15 cellular contexts compared by ENCODE assay signal in the genomic region with DNA sequence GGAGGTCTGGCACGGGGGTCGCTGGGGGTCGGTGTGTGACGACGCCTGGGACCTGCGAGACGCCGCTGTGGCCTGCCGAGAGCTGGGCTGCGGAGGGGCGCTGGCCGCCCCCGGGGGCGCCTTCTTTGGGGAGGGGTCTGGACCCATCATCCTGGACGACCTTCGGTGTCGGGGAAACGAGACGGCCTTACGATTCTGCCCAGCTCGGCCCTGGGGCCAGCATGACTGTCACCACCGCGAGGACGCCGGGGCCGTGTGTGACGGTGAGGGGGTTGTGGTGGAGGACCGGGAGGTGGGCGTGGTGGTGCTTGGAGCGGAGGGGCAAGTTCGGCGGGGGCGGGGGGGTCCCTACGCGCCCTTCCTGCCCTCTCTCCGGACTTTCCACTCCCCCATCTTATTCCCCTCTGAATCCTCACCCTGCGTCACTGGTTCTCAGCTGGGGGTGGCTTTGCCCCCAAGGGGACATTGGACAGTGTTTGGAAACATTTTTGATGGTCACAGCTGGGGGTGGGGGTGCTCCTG. TPM values are rescaled to one million over a fixed set of nuclear protein-coding genes. Genes with fewer than 3 reads are reported as not detected.
A peak's percentile ranks its signal among the peaks of the same experiment; 100 is the strongest.
DNase-seq lines count a peak whose midpoint lies in the region; ATAC-seq and TF ChIP-seq lines count a peak whose summit lies in the region.
"Had no signal": no experiment of that assay in that cellular context is flagged by ENCODE, and none has a peak within 500 bp of the region (broad histone marks: within the 10 kb centered on the region; RNA-seq: fewer than 3 reads in every experiment).

No MANE protein-coding gene starts in this region.

- TF ChIP-seq EP300 in ovary (IDR thresholded peaks at IDR 0.05), result no peak

- H3K27ac ChIP-seq in ovary (peak overlapping the region; percentile 89 to 94), upper lobe of right lung (peak overlapping the region; percentile 58)
- H3K27ac ChIP-seq: HL-60, SK-N-MC, VCaP had no signal

- H3K4me3 ChIP-seq in WI38 (ENCODE audit: low read depth, low read length) (peak overlapping the region; percentile 28), fibroblast of pulmonary artery (replicated peaks; ENCODE audit: low read depth, low read length) (peak overlapping the region; percentile 65), ovary (peak overlapping the region; percentile 39), upper lobe of right lung (no peak overlapping the region)
- H3K4me3 ChIP-seq: SK-N-MC had no signal

- H3K36me3 ChIP-seq in ovary (no peaks in the 10 kb centered on the region), upper lobe of right lung (no peaks in the 10 kb centered on the region)
- H3K36me3 ChIP-seq: pancreas had no signal

- H3K4me1 ChIP-seq in ovary (ENCODE audit: insufficient read depth), result peaks cover 8% of the 10 kb centered on the region
- no peaks in the 10 kb centered on the region for H3K4me1 ChIP-seq in upper lobe of right lung
- H3K4me1 ChIP-seq: pancreas had no signal

- ATAC-seq in upper lobe of right lung, result no peak

- intact Hi-C loops in ovary (cut with DNase I), result no loop called here
- intact Hi-C loops in upper lobe of right lung (cut with DNase I), result no loop called here

- H3K27me3 ChIP-seq in ovary (no peaks in the 10 kb centered on the region), upper lobe of right lung (peaks cover 6% of the 10 kb centered on the region)

- DNase-seq in fibroblast of pulmonary artery (ENCODE audit: low read depth) (peak; percentile 48), ovary (peak in 4 of 5 donors; percentile 53 to 69 (median 63)), upper lobe of right lung (no peak), HuH-7 (ENCODE audit: low spot score) (no peak), EL (no peak), activated gamma-delta T cell treated with Interleukin-2 at 50 U/mL for 16 hours (no peak)
- DNase-seq: activated naive CD4-positive, alpha-beta T cell treated with anti-CD3 and anti-CD28 coated beads, Interleukin-2, amount 10 ng/mL, durations not matched to agents 7 days and 5 days; central memory CD4-positive, alpha-beta T cell; NK-92 treated with Interleukin-12 subunit alpha and Interleukin-12 subunit beta, amount 100 ng/mL, for 24 hours had no signal

- H3K9me3 ChIP-seq in ovary (no peaks in the 10 kb centered on the region), upper lobe of right lung (no peaks in the 10 kb centered on the region)
- H3K9me3 ChIP-seq: pancreas had no signal

- 5 to 14% (median 9%) methylated on average over 14 to 36 of the region's 37 CpGs for whole genome bisulfite sequencing in ovary, 3 donors

- TF ChIP-seq POLR2A in ovary (IDR thresholded peaks at IDR 0.05), result no peak

- TF ChIP-seq CTCF in WI38 (IDR thresholded peaks at IDR 0.05; ENCODE audit: low read depth, low read length), result no peak
- TF ChIP-seq CTCF in fibroblast of pulmonary artery (IDR thresholded peaks at IDR 0.05; ENCODE audit: low read length, missing control alignments), result no peak
- no peak for TF ChIP-seq CTCF in ovary (IDR thresholded peaks at IDR 0.05)
- TF ChIP-seq CTCF in upper lobe of right lung (IDR thresholded peaks at IDR 0.05), result no peak

RNA-seq across cellular contexts. Expression of a gene that starts 5.5 kb away (rescaled TPM):
- total RNA-seq in ovary (10 to 100 TPM in 6 of 7 donors, 1 to 10 TPM in 1; 5.7 to 29.7 (median 21.1) TPM), upper lobe of right lung (6.0 TPM)
- polyA plus RNA-seq in ovary, result 10 to 100 TPM; 10.1 to 11.4 TPM

RNA-seq across cellular contexts. Expression of a gene that starts 8.7 kb away (rescaled TPM):
- total RNA-seq in ovary (10 to 100 TPM in 6 of 7 donors, 1 to 10 TPM in 1; 9.2 to 40.4 (median 35.8) TPM), upper lobe of right lung (14.7 TPM)
- 10 to 100 TPM in 1 of 2 donors, 1 to 10 TPM in 1; 3.2 to 23.5 TPM for polyA plus RNA-seq in ovary

RNA-seq across cellular contexts. Expression of a gene that starts 17.3 kb away (rescaled TPM):
- total RNA-seq in ovary (10 to 100 TPM in 2 of 7 donors, 1 to 10 TPM in 5; 3.8 to 18.4 (median 8.7) TPM), upper lobe of right lung (10.2 TPM)
- polyA plus RNA-seq in ovary, result 1 to 10 TPM in 1 of 2 donors, not detected in 1; 8.7 TPM

RNA-seq across cellular contexts. Expression of a gene that starts 29.2 kb away (rescaled TPM):
- total RNA-seq in ovary, result not detected
- not detected for polyA plus RNA-seq in ovary
- total RNA-seq in upper lobe of right lung, result not detected
- total RNA-seq: H4, pancreas had no signal
- polyA plus RNA-seq: pancreas had no signal

RNA-seq across cellular contexts. Expression of a gene that starts 32.3 kb away (rescaled TPM):
- total RNA-seq in ovary (10 to 100 TPM; 21.8 to 39.2 (median 31.7) TPM), upper lobe of right lung (25.3 TPM)
- polyA plus RNA-seq in ovary, result 10 to 100 TPM in 1 of 2 donors, 1 to 10 TPM in 1; 1.4 to 39.4 TPM

Comparison
In these comparisons a context has a peak if more than half of its experiments do, and no peak if none do; other contexts are left out.
1. DNase-seq: peak in fibroblast of pulmonary artery (single experiment) and ovary (4 of 5); none in upper lobe of right lung (single experiment), HuH-7 (single experiment), EL (single experiment) and activated gamma-delta T cell treated with Interleukin-2 at 50 U/mL for 16 hours (single experiment).